Comparison of ENCODE assay signal across 11 cellular contexts in the genomic region with DNA sequence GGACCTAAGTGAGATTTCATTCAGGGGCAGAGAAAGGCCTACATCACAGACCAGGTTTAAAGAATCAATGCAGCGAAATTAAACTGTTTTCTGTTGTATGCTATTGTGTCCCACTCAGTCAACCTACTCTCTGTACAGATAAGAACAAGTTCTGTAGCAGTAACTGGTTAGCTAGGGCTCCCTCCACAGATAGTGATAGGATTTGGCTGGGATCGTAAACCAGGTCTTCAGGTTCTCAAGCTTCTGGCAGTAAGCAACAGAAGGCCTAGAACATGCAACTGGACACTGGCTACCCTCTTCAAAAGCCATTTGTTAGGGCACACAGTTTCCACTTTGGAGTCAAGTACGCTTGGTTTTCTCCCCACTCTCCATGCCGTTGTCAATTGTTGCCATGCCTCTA.
"Had no signal": no experiment of that assay in that cellular context is flagged by ENCODE, and none has a peak within 500 bp of the region (broad histone marks: within the 10 kb centered on the region; RNA-seq: fewer than 3 reads in every experiment).

No MANE protein-coding gene starts in this region.

- H3K4me2 ChIP-seq: GM23338 had no signal

- H3K27ac ChIP-seq: GM23248 had no signal

- FAIRE-seq: H1, H54 had no signal

- H3K4me3 Mint-ChIP-seq: GM23338, H9, HFFc6 had no signal

- H3K4me3 ChIP-seq: GM23248, GM23338, HAP-1 had no signal

- H3K36me3 ChIP-seq: HAP-1 had no signal

- H3K27ac Mint-ChIP-seq: GM23338, H9, HFFc6 had no signal

- ATAC-seq: GM23338, HCT116 had no signal

- DNase-seq: GM23248, GOT3, H7, H9, HCEC 1CT, HFFc6 had no signal

- H3K4me1 ChIP-seq: HAP-1 had no signal

- H3K9ac ChIP-seq: GM23248 had no signal

- H3K9me3 Mint-ChIP-seq: GM23338, H9, HFFc6 had no signal

- H2AFZ ChIP-seq: GM23248 had no signal

- H3K9me3 ChIP-seq: HAP-1 had no signal

- H3K4me1 Mint-ChIP-seq: GM23338, H9 had no signal
